20 cellular contexts compared by ENCODE assay signal in genomic region chr14:77482422-77482821, GRCh38. TPM values are rescaled to one million over a fixed set of nuclear protein-coding genes. Genes with fewer than 3 reads are reported as not detected.
"Had no signal": no experiment of that assay in that cellular context is flagged by ENCODE, and none has a peak within 500 bp of the region (broad histone marks: within the 10 kb centered on the region; RNA-seq: fewer than 3 reads in every experiment).

No MANE protein-coding gene starts in this region.

- H3K27me3 ChIP-seq: hepatocyte, ovary, right atrium auricular region, right lobe of liver, stomach, testis, thyroid gland, transverse colon, upper lobe of left lung had no signal

- H2AFZ ChIP-seq: hepatocyte had no signal

- H3K27ac ChIP-seq: hepatocyte, left ventricle myocardium inferior, ovary, right atrium auricular region, right lobe of liver, stomach, testis, thyroid gland, transverse colon, upper lobe of left lung had no signal

- H3K36me3 ChIP-seq: left ventricle myocardium inferior, ovary, right atrium auricular region, right lobe of liver, stomach, thyroid gland, transverse colon, upper lobe of left lung had no signal

- H3K4me2 ChIP-seq: hepatocyte, smooth muscle cell had no signal

- H3K4me3 ChIP-seq: hepatocyte, left ventricle myocardium inferior, lung, mucosa of descending colon, ovary, right atrium auricular region, right lobe of liver, smooth muscle cell, stomach, testis, thyroid gland, transverse colon, upper lobe of left lung had no signal

- H3K4me1 ChIP-seq: left ventricle myocardium inferior, right atrium auricular region, right lobe of liver, stomach, testis, transverse colon, upper lobe of left lung had no signal

- H3K9me3 ChIP-seq: left ventricle myocardium inferior, mucosa of descending colon, ovary, right atrium auricular region, right lobe of liver, stomach, testis, thyroid gland, transverse colon, upper lobe of left lung had no signal

- DNase-seq: islet precursor cell; left ventricle myocardium inferior; midbrain; mucosa of descending colon; naive thymus-derived CD4-positive, alpha-beta T cell; ovary; right lobe of liver; stimulated activated CD4-positive, alpha-beta T cell treated with anti-CD3 and anti-CD28 coated beads, Interleukin-2, amount 100 ng/mL, for 24 hours; stimulated activated CD4-positive, alpha-beta T cell treated with anti-CD3 and anti-CD28 coated beads, Interleukin-4, amount 100 ng/mL, for 1 hour; stimulated activated naive B cell treated with anti-CD40 and anti-IgM and Interleukin-4, amounts not matched to agents 10 μg/mL and 1 μg/mL and 100 μg/mL, for 72 hours; stimulated activated naive CD8-positive, alpha-beta T cell treated with anti-CD3 and anti-CD28 coated beads, Interleukin-15, Interleukin-2, amounts not matched to agents 100 U/mL and 50 U/mL, for 24 hours; stomach; testis; thyroid gland; transverse colon; upper lobe of left lung had no signal

RNA-seq across cellular contexts. Expression of gene ISM2, which starts 16.2 kb away (rescaled TPM):
- polyA plus RNA-seq: naive thymus-derived CD4-positive, alpha-beta T cell had no signal

RNA-seq across cellular contexts. Expression of gene NOXRED1, which starts 59.1 kb away (rescaled TPM):
- polyA plus RNA-seq: naive thymus-derived CD4-positive, alpha-beta T cell had no signal
